14 cellular contexts compared by ENCODE assay signal in genomic region chr4:184322328-184323025, GRCh38.
"Had no signal": no experiment of that assay in that cellular context is flagged by ENCODE, and none has a peak within 500 bp of the region (broad histone marks: within the 10 kb centered on the region; RNA-seq: fewer than 3 reads in every experiment).

No MANE protein-coding gene starts in this region.

- H3K27ac Mint-ChIP-seq: activated CD4-positive, alpha-beta memory T cell treated with anti-CD3 and anti-CD28 coated beads for 36 hours; activated naive CD8-positive, alpha-beta T cell treated with anti-CD3 and anti-CD28 coated beads, Interleukin-2, amount 50 U/mL, for 24 hours; activated T-cell treated with anti-CD3 and anti-CD28 coated beads, Interleukin-2, amount 50 U/mL, for 72 hours had no signal

- H3K36me3 Mint-ChIP-seq: activated CD4-positive, alpha-beta memory T cell treated with anti-CD3 and anti-CD28 coated beads for 36 hours had no signal

- H3K4me3 Mint-ChIP-seq: activated CD4-positive, alpha-beta memory T cell treated with anti-CD3 and anti-CD28 coated beads for 36 hours; activated naive CD8-positive, alpha-beta T cell treated with anti-CD3 and anti-CD28 coated beads, Interleukin-2, amount 50 U/mL, for 24 hours; activated T-cell treated with anti-CD3 and anti-CD28 coated beads, Interleukin-2, amount 50 U/mL, for 72 hours had no signal

- FAIRE-seq: astrocyte, pancreas had no signal

- DNase-seq: activated CD4-positive, alpha-beta memory T cell treated with anti-CD3 and anti-CD28 coated beads for 36 hours; activated CD8-positive, alpha-beta memory T cell treated with anti-CD3 and anti-CD28 coated beads, Interleukin-2, amount 50 U/mL, for 4 hours; activated naive CD8-positive, alpha-beta T cell treated with anti-CD3 and anti-CD28 coated beads, Interleukin-2, amount 50 U/mL, for 24 hours; activated T-cell treated with anti-CD3 and anti-CD28 coated beads, Interleukin-2, amount 50 U/mL, for 72 hours; effector CD8-positive, alpha-beta T cell; lower lobe of right lung; midbrain; pancreas; thyroid gland; uterus had no signal

- H3K27me3 ChIP-seq: cardiac muscle cell, pancreas, thyroid gland, uterus had no signal

- H3K9me3 ChIP-seq: lower lobe of right lung, pancreas, thyroid gland, uterus had no signal

- H3K9me3 Mint-ChIP-seq: activated CD4-positive, alpha-beta memory T cell treated with anti-CD3 and anti-CD28 coated beads for 36 hours had no signal

- H3K27me3 Mint-ChIP-seq: activated CD4-positive, alpha-beta memory T cell treated with anti-CD3 and anti-CD28 coated beads for 36 hours; activated naive CD8-positive, alpha-beta T cell treated with anti-CD3 and anti-CD28 coated beads, Interleukin-2, amount 50 U/mL, for 24 hours had no signal

- H3K4me1 ChIP-seq: lower lobe of right lung, pancreas, thyroid gland, uterus had no signal

- H3K27ac ChIP-seq: cardiac muscle cell, coronary artery, lower lobe of right lung, pancreas, skin epidermis, thyroid gland, uterus had no signal

- H3K36me3 ChIP-seq: cardiac muscle cell, lower lobe of right lung, pancreas, thyroid gland, uterus had no signal

- H3K4me3 ChIP-seq: cardiac muscle cell, coronary artery, lower lobe of right lung, pancreas, skin epidermis, thyroid gland, uterus had no signal

- ATAC-seq: activated naive CD8-positive, alpha-beta T cell treated with anti-CD3 and anti-CD28 coated beads, Interleukin-2, amount 50 U/mL, for 24 hours; activated T-cell treated with anti-CD3 and anti-CD28 coated beads, Interleukin-2, amount 50 U/mL, for 72 hours; lower lobe of right lung; pancreas had no signal
